ENCODE assay signal across 7 cellular contexts in the genomic region with DNA sequence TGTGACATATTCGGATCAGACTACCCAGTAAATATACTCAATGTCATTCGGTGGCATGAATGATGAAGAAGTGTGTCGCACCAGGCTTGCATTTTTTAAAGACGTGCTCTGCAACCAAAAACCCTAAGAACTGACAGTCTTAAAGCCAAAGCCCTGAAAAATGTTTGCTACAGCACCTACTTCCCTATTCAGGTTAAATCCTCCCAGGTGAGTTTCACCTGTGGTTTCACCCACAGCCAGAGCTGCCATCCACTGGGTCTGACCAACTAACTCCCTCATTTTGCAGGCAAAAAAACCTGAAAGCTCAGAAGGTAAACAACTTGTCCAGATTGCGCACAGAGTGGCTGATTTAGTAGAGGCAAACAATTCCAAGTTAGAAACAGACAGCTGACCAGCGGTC.
"Had no signal": no experiment of that assay in that cellular context is flagged by ENCODE, and none has a peak within 500 bp of the region (broad histone marks: within the 10 kb centered on the region; RNA-seq: fewer than 3 reads in every experiment).

No MANE protein-coding gene starts in this region.

- H2AFZ ChIP-seq: GM23248 had no signal

- ATAC-seq: K562 had no signal

- DNase-seq: GM23248, GOT3, H7, HCEC 1CT, IMR-90, KG1 had no signal

- H3K27ac ChIP-seq: GM23248 had no signal

- H3K9ac ChIP-seq: GM23248 had no signal

- H3K4me3 ChIP-seq: GM23248, K562 had no signal
